Comparison of ENCODE assay signal across 24 cellular contexts in genomic region chr20:19081937-19082336, GRCh38.
DNase-seq lines count a peak whose midpoint lies in the region; ATAC-seq and TF ChIP-seq lines count a peak whose summit lies in the region.
"Had no signal": no experiment of that assay in that cellular context is flagged by ENCODE, and none has a peak within 500 bp of the region (broad histone marks: within the 10 kb centered on the region; RNA-seq: fewer than 3 reads in every experiment).

No MANE protein-coding gene starts in this region.

- H3K27me3 Mint-ChIP-seq in osteocyte (ENCODE audit: unreplicated experiment): no peaks in the 10 kb centered on the region
- H3K27me3 Mint-ChIP-seq: CD4-positive, CD25-positive, alpha-beta regulatory T cell had no signal

- TF ChIP-seq POLR2A in NB4 (IDR thresholded peaks at IDR 0.05; ENCODE audit: extremely low read depth, insufficient read length): no peak

- no peak overlapping the region for H3K4me3 ChIP-seq in NB4 (ENCODE audit: low read depth, low read length)
- H3K4me3 ChIP-seq: BLaER1, GM12878 had no signal

- H3K27ac Mint-ChIP-seq in osteocyte (ENCODE audit: unreplicated experiment): no peak overlapping the region
- H3K27ac Mint-ChIP-seq: CD4-positive, alpha-beta memory T cell; CD4-positive, CD25-positive, alpha-beta regulatory T cell had no signal

- H3K4me1 Mint-ChIP-seq in osteocyte (ENCODE audit: unreplicated experiment): no peaks in the 10 kb centered on the region
- H3K4me1 Mint-ChIP-seq: CD4-positive, alpha-beta memory T cell; CD4-positive, CD25-positive, alpha-beta regulatory T cell; CD8-positive, alpha-beta memory T cell had no signal

- TF ChIP-seq CTCF in NB4 (IDR thresholded peaks at IDR 0.05; ENCODE audit: low read depth, low read length): no peak
- TF ChIP-seq CTCF in osteocyte (IDR thresholded peaks at IDR 0.05): no peak

- no peaks in the 10 kb centered on the region for H3K36me3 Mint-ChIP-seq in osteocyte (ENCODE audit: unreplicated experiment)
- H3K36me3 Mint-ChIP-seq: CD14-positive monocyte; CD4-positive, alpha-beta memory T cell; CD4-positive, CD25-positive, alpha-beta regulatory T cell; CD8-positive, alpha-beta memory T cell had no signal

- peaks cover 20% of the 10 kb centered on the region for H3K9me3 Mint-ChIP-seq in osteocyte (ENCODE audit: unreplicated experiment)

- ATAC-seq in HG03520 (IDR thresholded peaks at IDR 0.05; ENCODE audit: unreplicated experiment): no peak
- ATAC-seq in GM19023 (IDR thresholded peaks at IDR 0.05; ENCODE audit: unreplicated experiment): no peak
- ATAC-seq: GM12878 had no signal

- no peak overlapping the region for H3K4me3 Mint-ChIP-seq in osteocyte (ENCODE audit: unreplicated experiment)
- H3K4me3 Mint-ChIP-seq: CD14-positive monocyte; CD4-positive, alpha-beta memory T cell; CD4-positive, CD25-positive, alpha-beta regulatory T cell; CD8-positive, alpha-beta memory T cell had no signal

- DNase-seq in NB4 (ENCODE audit: low read depth): peak; percentile 30
- DNase-seq in ecto neural progenitor cell (ENCODE audit: low spot score): peak; percentile 8
- DNase-seq in osteocyte (ENCODE audit: extremely low spot score, unreplicated experiment): peak; percentile 40
- DNase-seq in stimulated activated naive CD4-positive, alpha-beta T cell treated with Interleukin-2 at 50 U/mL for 16 hours (lab: John Stamatoyannopoulos, UW): no peak
- DNase-seq: 8988T; ACHN; BE2C; C1 segment of cervical spinal cord; CD4-positive, alpha-beta memory T cell; CD4-positive, CD25-positive, alpha-beta regulatory T cell; CD8-positive, alpha-beta memory T cell; COR-L47; DMS 273 treated with DMSO at 0.1 percent for 48 hours; DMS153; DMS53; DMS79; DND-41; EL; GDM1 had no signal
